In genomic region chr1:45840704-45841103, GRCh38 we compare ENCODE assay signal across 11 cellular contexts. TPM values are rescaled to one million over a fixed set of nuclear protein-coding genes. Genes with fewer than 3 reads are reported as not detected.
DNase-seq lines count a peak whose midpoint lies in the region; ATAC-seq and TF ChIP-seq lines count a peak whose summit lies in the region.
"Had no signal": no experiment of that assay in that cellular context is flagged by ENCODE, and none has a peak within 500 bp of the region (broad histone marks: within the 10 kb centered on the region; RNA-seq: fewer than 3 reads in every experiment).

No MANE protein-coding gene starts in this region.

- intact Hi-C loops in Right ventricle myocardium inferior (cut with DNase I) (loop anchor here (5.0 kb wide), 1 partner anchor 88 kb away; the partner anchor contains the start of gene IPP), cardiac septum (cut with DNase I) (no loop called here)

- H3K4me2 ChIP-seq in GM23248 (ENCODE audit: unreplicated experiment) (no peak overlapping the region), OCI-LY3 (ENCODE audit: low read length) (peak overlapping the region; percentile 55)

- no peak for DNase-seq in Right ventricle myocardium inferior (ENCODE audit: missing footprints)
- no peak for DNase-seq in cardiac septum (ENCODE audit: low spot score)
- DNase-seq in GM23248: peak; percentile 44
- peak; percentile 3 for DNase-seq in stromal cell of bone marrow (ENCODE audit: low read depth)
- DNase-seq in NCI-H1694 treated with DMSO at 0.1 percent for 48 hours (lab: John Stamatoyannopoulos, UW): no peak
- no peak for DNase-seq in amniotic stem cell (lab: John Stamatoyannopoulos, UW)
- DNase-seq in stimulated activated CD4-positive, alpha-beta T cell treated with anti-CD3 and anti-CD28 coated beads, Interleukin-15, amount 100 ng/mL, for 24 hours: no peak
- DNase-seq: activated CD8-positive, alpha-beta memory T cell treated with anti-CD3 and anti-CD28 coated beads, Interleukin-2, amount 50 U/mL, for 4 hours; MM.1S; T-helper 9 cell had no signal

- peaks cover 14% of the 10 kb centered on the region; the same call in 1 of the 2 replicates for H3F3A ChIP-seq in GM23248 (ENCODE audit: insufficient read depth)

- H3K27me3 ChIP-seq in GM23248 (replicated peaks; ENCODE audit: insufficient read depth) (no peaks in the 10 kb centered on the region), OCI-LY3 (ENCODE audit: low read depth, low read length) (no peaks in the 10 kb centered on the region)

- H3K4me1 ChIP-seq in GM23248 (ENCODE audit: insufficient read depth) (peaks cover 21% of the 10 kb centered on the region), OCI-LY3 (ENCODE audit: low read length) (peaks cover 46% of the 10 kb centered on the region)

- H4K20me1 ChIP-seq in GM23248 (ENCODE audit: insufficient read depth): no peaks in the 10 kb centered on the region
- no peaks in the 10 kb centered on the region for H4K20me1 ChIP-seq in OCI-LY3 (ENCODE audit: insufficient read depth, low read length)

- in situ Hi-C loops in GM23248 (cut with MboI): no loop called here

- TF ChIP-seq CTCF in OCI-LY3 (IDR thresholded peaks at IDR 0.05; ENCODE audit: low read depth, low read length): no peak

- H3K79me2 ChIP-seq in GM23248 (ENCODE audit: insufficient read depth) (peaks cover 64% of the 10 kb centered on the region), OCI-LY3 (ENCODE audit: low read length) (no peaks in the 10 kb centered on the region)

- H3K9me2 ChIP-seq in GM23248 (ENCODE audit: insufficient read depth): no peaks in the 10 kb centered on the region

- H3K9ac ChIP-seq in GM23248 (no peak overlapping the region), OCI-LY3 (ENCODE audit: low read length) (no peak overlapping the region)

- peak; percentile 39 for ATAC-seq in Right ventricle myocardium inferior

- H3K4me3 ChIP-seq in GM23248 (no peak overlapping the region), OCI-LY3 (ENCODE audit: low read length) (no peak overlapping the region; the same call in 1 of the 2 replicates)

- H3K36me3 ChIP-seq in GM23248 (ENCODE audit: low read depth) (no peaks in the 10 kb centered on the region; the same call in 1 of the 2 replicates), OCI-LY3 (replicated peaks; ENCODE audit: low read depth, low read length) (no peaks in the 10 kb centered on the region)

- H3K27ac ChIP-seq in GM23248 (no peak overlapping the region), OCI-LY3 (ENCODE audit: low read length) (peak overlapping the region; percentile 27)

- H2AFZ ChIP-seq in GM23248 (no peak overlapping the region), OCI-LY3 (ENCODE audit: low read depth, low read length) (no peak overlapping the region)

- H3K9me3 ChIP-seq in GM23248 (ENCODE audit: low read depth): no peaks in the 10 kb centered on the region
- no peaks in the 10 kb centered on the region for H3K9me3 ChIP-seq in OCI-LY3 (ENCODE audit: insufficient read depth, low read length)

- 26 to 47% methylated on average over 1 of the region's 1 CpG for WGBS in GM23248 (ENCODE audit: low coverage in 1 of 2, low lambda C conversion rate in 2 of 2, missing lambda C conversion rate in 2 of 2), 2 experiments

RNA-seq across cellular contexts. Expression of gene MAST2, which starts 37.3 kb away (rescaled TPM):
- total RNA-seq in Right ventricle myocardium inferior: 100 TPM
- 81.2 TPM for total RNA-seq in cardiac septum
- 19.1 TPM in 2 replicates for total RNA-seq in GM23248 (2014; rRNA removed; shearing (Covaris generic))
- 13.6 and 14.2 TPM in 2 replicates for polyA plus RNA-seq in GM23248 (2016; fragmentation: Nextera tagmentation; extraction: Ambion mirVana)

Comparison
In these comparisons a context has a peak if more than half of its experiments do, and no peak if none do; other contexts are left out.
1. DNase-seq: peak in GM23248 (single experiment) and stromal cell of bone marrow (single experiment); none in Right ventricle myocardium inferior (single experiment), cardiac septum (single experiment), NCI-H1694 treated with DMSO at 0.1 percent for 48 hours (single experiment), amniotic stem cell (single experiment) and stimulated activated CD4-positive, alpha-beta T cell treated with anti-CD3 and anti-CD28 coated beads, Interleukin-15, amount 100 ng/mL, for 24 hours (single experiment).